In the genomic region with DNA sequence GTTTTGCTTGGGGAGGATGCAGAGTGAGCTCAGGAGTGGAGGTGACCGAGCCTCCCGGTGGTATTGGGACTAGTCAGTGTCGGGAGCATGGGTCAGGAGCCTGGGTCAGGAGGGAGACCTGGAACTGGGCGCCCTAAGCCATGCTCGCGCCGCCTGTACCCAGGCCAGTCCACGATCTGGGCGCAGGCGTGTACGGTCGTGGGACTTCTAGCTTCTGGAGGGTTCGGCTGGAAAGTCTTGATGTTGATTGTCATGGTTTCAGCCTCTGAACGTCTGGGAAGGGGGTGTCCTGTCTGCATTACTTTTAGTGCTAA, we compare ENCODE assay signal across 8 cellular contexts. TPM values are rescaled to one million over a fixed set of nuclear protein-coding genes. Genes with fewer than 3 reads are reported as not detected.
A peak's percentile ranks its signal among the peaks of the same experiment; 100 is the strongest.
DNase-seq lines count a peak whose midpoint lies in the region; ATAC-seq and TF ChIP-seq lines count a peak whose summit lies in the region.

No MANE protein-coding gene starts in this region.

- no peaks in the 10 kb centered on the region for H3K9me3 Mint-ChIP-seq in naive B cell

- H3K4me3 ChIP-seq in WERI-Rb-1 (ENCODE audit: low read depth, low read length): no peak overlapping the region; the same call in 1 of the 2 replicates

- peaks cover 0 to 16% (median 0%) of the 10 kb centered on the region in 3 donors for H3K4me1 Mint-ChIP-seq in naive B cell

- no peak overlapping the region; the same call in 1 of the 2 replicates for H3K27ac ChIP-seq in WERI-Rb-1

- TF ChIP-seq CTCF in WERI-Rb-1 (IDR thresholded peaks at IDR 0.05; ENCODE audit: low read depth, low read length): no peak

- H3K27me3 Mint-ChIP-seq in naive B cell: no peaks in the 10 kb centered on the region

- no peaks in the 10 kb centered on the region for H3K27me3 ChIP-seq in WERI-Rb-1 (ENCODE audit: insufficient read depth, low read depth, severe bottlenecking)

- H3K36me3 ChIP-seq in WERI-Rb-1: peaks cover 18% of the 10 kb centered on the region

- DNase-seq in brain pericyte (ENCODE audit: low read depth, low spot score) (peak; percentile 2), naive B cell (no peak), COR-L47 (lab: John Stamatoyannopoulos, UW) (no peak), WERI-Rb-1 (no peak), DMS 273 (lab: John Stamatoyannopoulos, UW; ENCODE audit: unreplicated experiment) (no peak), NCI-H187 (lab: John Stamatoyannopoulos, UW) (no peak)

- H3K4me3 Mint-ChIP-seq in naive B cell: peak overlapping the region in 4 of 8 donors; percentile 92 to 99 (median 96)

- H3K9me3 ChIP-seq in WERI-Rb-1 (ENCODE audit: severe bottlenecking): no peaks in the 10 kb centered on the region

- H3K36me3 Mint-ChIP-seq in naive B cell: peaks cover 0 to 2% of the 10 kb centered on the region in 2 donors

- peak; percentile 3 for ATAC-seq in GM19328 (IDR thresholded peaks at IDR 0.05; ENCODE audit: unreplicated experiment)
- peak; percentile 15 for ATAC-seq in HG03039 (IDR thresholded peaks at IDR 0.05; ENCODE audit: unreplicated experiment)
- ATAC-seq in naive B cell (ENCODE audit: low read depth in 2 of 2): peak; percentile 8 to 10

- peak overlapping the region in 3 of 6 donors; percentile 100 for H3K27ac Mint-ChIP-seq in naive B cell

RNA-seq across cellular contexts. Expression of gene EIF2S3, which starts 0.2 kb away (rescaled TPM):
- 100 to 1,000 TPM in 5 of 6 donors, 10 to 100 TPM in 1; 86.9 to 162 (median 128) TPM for polyA plus RNA-seq in naive B cell (ENCODE audit: low read depth in 6 of 6)

RNA-seq across cellular contexts. Expression of gene KLHL15, which starts 28.0 kb away (rescaled TPM):
- 1 to 10 TPM in 5 of 6 donors, not detected in 1; 2.5 to 4.5 (median 3.3) TPM for polyA plus RNA-seq in naive B cell (ENCODE audit: low read depth in 6 of 6)
